In the genomic region with DNA sequence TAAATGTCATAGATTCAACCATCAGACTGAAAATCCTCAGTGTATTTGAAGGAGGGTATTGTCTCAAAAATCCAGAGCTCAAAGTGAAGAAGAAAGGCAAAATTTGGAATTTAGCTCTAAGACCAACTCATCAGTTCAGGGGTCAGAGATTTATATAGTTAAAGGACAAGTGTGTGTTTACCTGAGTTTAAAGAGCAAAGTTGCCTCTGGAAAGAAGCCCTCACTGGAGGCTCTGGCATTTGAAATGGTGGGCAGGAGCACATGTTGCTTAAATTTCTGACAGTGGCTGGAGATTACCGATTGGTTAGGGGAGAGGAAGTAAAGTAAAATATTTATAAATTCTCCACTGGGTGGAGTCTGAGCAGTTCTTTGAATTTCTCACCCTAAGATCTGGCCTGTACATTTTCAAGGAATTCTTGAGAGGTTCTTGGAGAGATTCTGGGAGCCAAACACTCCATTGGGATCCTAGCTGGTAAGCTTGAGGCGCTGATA, we compare ENCODE assay signal across 10 cellular contexts. TPM values are rescaled to one million over a fixed set of nuclear protein-coding genes. Genes with fewer than 3 reads are reported as not detected.
DNase-seq lines count a peak whose midpoint lies in the region; ATAC-seq and TF ChIP-seq lines count a peak whose summit lies in the region.
"Had no signal": no experiment of that assay in that cellular context is flagged by ENCODE, and none has a peak within 500 bp of the region (broad histone marks: within the 10 kb centered on the region; RNA-seq: fewer than 3 reads in every experiment).

A gene (plus strand): TSS at position 400 of the 492 bp plus-strand sequence. CDS start 7,704 bp downstream, outside the sequence.

- TF ChIP-seq CTCF in C4-2B (conservative IDR thresholded peaks at IDR 0.05) (peak; percentile 8; the same call in 1 of the 2 replicates), GM20000 (IDR thresholded peaks at IDR 0.05; ENCODE audit: extremely low read depth, missing control alignments) (no peak), epithelial cell of esophagus (IDR thresholded peaks at IDR 0.05; ENCODE audit: insufficient read depth, low read depth, low read length, missing control alignments) (no peak)

- ATAC-seq in HG03469 (IDR thresholded peaks at IDR 0.05; ENCODE audit: unreplicated experiment) = peak; percentile 45

- DNase-seq in GM20000 (ENCODE audit: low spot score) (peak; percentile 21), epithelial cell of esophagus (ENCODE audit: low read depth) (peak; percentile 55), NCI-H187 treated with DMSO at 0.1 percent for 48 hours (lab: John Stamatoyannopoulos, UW) (no peak), posterior vena cava (ENCODE audit: low spot score) (no peak), caudate nucleus (lab: John Stamatoyannopoulos, UW) (no peak)
- no peak for DNase-seq in activated naive CD4-positive, alpha-beta T cell treated with anti-CD3 and anti-CD28 coated beads, Interleukin-2, amount 50 U/mL, for 16 hours
- DNase-seq: activated naive CD8-positive, alpha-beta T cell treated with anti-CD3 and anti-CD28 coated beads, Interleukin-2, amount 10 ng/mL, durations not matched to agents 7 days and 5 days; DND-41 had no signal

- H3K4me3 ChIP-seq in epithelial cell of esophagus (ENCODE audit: low read length) = peak within 1 kb of the TSS; percentile 15

- no peak within 1 kb of the TSS for H3K27ac ChIP-seq in C4-2B
- H3K27ac ChIP-seq in caudate nucleus (ENCODE audit: low read depth, low read length) = no peak within 1 kb of the TSS

- intact Hi-C loops in posterior vena cava (cut with DNase I) = no loop called here

RNA-seq across cellular contexts. Expression of the gene that starts here (rescaled TPM):
- 1 to 10 TPM; 3.0 to 6.9 TPM for total RNA-seq in posterior vena cava

Comparison
In these comparisons a context has a peak if more than half of its experiments do, and no peak if none do; other contexts are left out.
1. DNase-seq: peak in GM20000 (single experiment) and epithelial cell of esophagus (single experiment); none in NCI-H187 treated with DMSO at 0.1 percent for 48 hours (single experiment), activated naive CD4-positive, alpha-beta T cell treated with anti-CD3 and anti-CD28 coated beads, Interleukin-2, amount 50 U/mL, for 16 hours (single experiment), posterior vena cava (single experiment) and caudate nucleus (0 of 61).